8 cellular contexts compared by ENCODE assay signal in the genomic region with DNA sequence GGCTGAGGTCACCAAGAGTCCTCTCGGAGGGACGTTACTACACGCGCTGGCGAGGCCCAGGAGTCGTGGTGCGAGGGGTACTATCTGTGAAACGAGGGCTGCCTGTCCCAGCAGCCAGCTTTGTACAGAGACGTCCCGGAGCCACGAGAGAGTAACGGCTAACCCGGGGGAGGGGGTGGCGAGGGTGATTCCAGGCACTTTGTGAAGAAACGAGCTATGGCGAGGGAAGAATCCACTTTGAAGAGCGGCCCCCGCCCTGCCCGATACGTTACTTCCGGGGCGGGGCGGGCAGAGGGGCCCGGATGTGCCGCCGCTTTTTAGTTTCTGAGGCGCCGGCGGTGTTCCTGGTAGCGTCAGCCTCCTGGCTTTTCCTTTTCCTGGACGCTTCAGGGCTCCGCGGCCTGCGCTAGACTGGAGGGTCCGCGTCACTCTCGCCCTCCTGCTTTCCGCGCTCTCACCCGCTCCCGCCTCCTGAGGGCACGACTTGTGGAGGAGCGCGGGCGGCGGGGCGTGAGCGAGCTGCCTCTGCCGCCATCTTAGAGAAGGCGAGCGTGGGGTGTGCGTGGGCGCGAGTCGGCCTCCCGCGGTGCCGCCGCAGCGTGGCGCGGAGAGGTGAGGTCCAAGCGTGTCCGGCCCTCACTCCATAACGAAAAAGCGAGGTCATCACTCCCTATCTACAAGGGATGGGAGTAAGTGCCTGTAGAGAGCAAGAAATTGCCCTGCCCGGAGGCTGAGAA. TPM values are rescaled to one million over a fixed set of nuclear protein-coding genes. Genes with fewer than 3 reads are reported as not detected.
DNase-seq lines count a peak whose midpoint lies in the region; ATAC-seq and TF ChIP-seq lines count a peak whose summit lies in the region.

No MANE protein-coding gene starts in this region.

- peaks cover 60% of the 10 kb centered on the region for H3K4me1 Mint-ChIP-seq in activated B cell treated with CpG ODN at 0.5 μM for 24 hours

- peaks cover 32% of the 10 kb centered on the region for H3K36me3 Mint-ChIP-seq in activated B cell treated with CpG ODN at 0.5 μM for 24 hours (ENCODE audit: low read depth)

- peak; percentile 80 for DNase-seq in AG08395 (ENCODE audit: low spot score)
- peak; percentile 91 for DNase-seq in NCI-H2171 treated with DMSO at 0.1 percent for 48 hours (lab: John Stamatoyannopoulos, UW)
- DNase-seq in activated B cell treated with CpG ODN at 0.5 μM for 24 hours = peak; percentile 89
- DNase-seq in cardiac fibroblast (ENCODE audit: low read depth in 2 of 2) = peak; percentile 90 to 92
- DNase-seq in islet precursor cell = peak; percentile 93
- peak; percentile 76 to 78 for DNase-seq in stimulated activated CD4-positive, alpha-beta T cell treated with anti-CD3 and anti-CD28 coated beads, Interleukin-12 subunit alpha, Interleukin-12 subunit beta, amount 100 ng/mL, for 24 hours (ENCODE audit: low read depth in 2 of 2)

- TF ChIP-seq CTCF in activated B cell treated with CpG ODN at 0.5 μM for 24 hours (IDR thresholded peaks at IDR 0.05) (no peak), cardiac fibroblast (IDR thresholded peaks at IDR 0.05; ENCODE audit: low read depth, low read length) (no peak)

- no peaks in the 10 kb centered on the region for H3K27me3 Mint-ChIP-seq in activated B cell treated with CpG ODN at 0.5 μM for 24 hours

- H3K27ac Mint-ChIP-seq in activated B cell treated with CpG ODN at 0.5 μM for 24 hours = peak overlapping the region; percentile 100

- CTCF ChIA-PET in activated B cell treated with CpG ODN at 0.5 μM for 24 hours (lab: Charles Lee) = interaction anchor here (0.8 to 2.5 kb wide), 10 partner anchors 19 to 286 kb away, joined by 3 to 9 read pairs (median 4); no protein-coding TSS in a partner anchor

- no peaks in the 10 kb centered on the region for H3K9me3 Mint-ChIP-seq in activated B cell treated with CpG ODN at 0.5 μM for 24 hours

- POLR2A ChIA-PET in activated B cell treated with CpG ODN at 0.5 μM for 24 hours (lab: Charles Lee) = interaction anchor here (0.6 to 8.4 kb wide), 43 partner anchors 9 to 1911 kb away, joined by 3 to 309 read pairs (median 4); partner anchors contain the start of genes CDC37L1, PLGRKT, PUM3 and RCL1

- ATAC-seq in GM18873 (IDR thresholded peaks at IDR 0.05; ENCODE audit: low FRiP score, unreplicated experiment) (peak; percentile 58), HG03135 (IDR thresholded peaks at IDR 0.05; ENCODE audit: unreplicated experiment) (peak; percentile 60), activated B cell treated with CpG ODN at 0.5 μM for 24 hours (ENCODE audit: low read depth) (peak; percentile 62)

- peak overlapping the region; percentile 90 to 95 for H3K4me3 ChIP-seq in cardiac fibroblast (replicated peaks in 1 of 2; ENCODE audit: low read depth in 2 of 2, low read length in 2 of 2)

- H3K4me3 Mint-ChIP-seq in activated B cell treated with CpG ODN at 0.5 μM for 24 hours = peak overlapping the region; percentile 97

- intact Hi-C loops in activated B cell treated with CpG ODN at 0.5 μM for 24 hours (cut with micrococcal nuclease) = loop anchor here (1.0 to 10.0 kb wide), 13 partner anchors 14 to 1911 kb away; partner anchors contain the start of genes AK3, CDC37L1, JAK2 and PLGRKT

RNA-seq across cellular contexts. Expression of gene RFX3, which starts 0.5 kb away (rescaled TPM):
- total RNA-seq in activated B cell treated with CpG ODN at 0.5 μM for 24 hours = 34.6 and 39.1 TPM in 2 replicates

Comparison
In these comparisons a context has a peak if more than half of its experiments do, and no peak if none do; other contexts are left out.
1. Peak in every context shown above with its lines: DNase-seq, ATAC-seq and H3K4me3 ChIP-seq.